22 cellular contexts compared by ENCODE assay signal in genomic region chr4:54879576-54879975, GRCh38.
DNase-seq lines count a peak whose midpoint lies in the region; ATAC-seq, FAIRE-seq and TF ChIP-seq lines count a peak whose summit lies in the region.
"Had no signal": no experiment of that assay in that cellular context is flagged by ENCODE, and none has a peak within 500 bp of the region (broad histone marks: within the 10 kb centered on the region; RNA-seq: fewer than 3 reads in every experiment).

No MANE protein-coding gene starts in this region.

- DNase-seq in AG10803 (ENCODE audit: low read depth) (peak; percentile 54), IMR-90 (peak; percentile 87), mammary epithelial cell (peak; percentile 18), hepatocyte (ENCODE audit: low spot score) (peak; percentile 26), SKM-1 (lab: John Stamatoyannopoulos, UW; ENCODE audit: unreplicated experiment) (no peak), GM12892 (ENCODE audit: insufficient read length) (no peak), DMS53 treated with DMSO at 0.1 percent for 48 hours (lab: John Stamatoyannopoulos, UW; ENCODE audit: unreplicated experiment) (no peak), COLO668 (lab: John Stamatoyannopoulos, UW; ENCODE audit: unreplicated experiment) (no peak)
- DNase-seq: ACHN; activated CD4-positive, alpha-beta T cell treated with anti-CD3 and anti-CD28 coated beads, Interleukin-2, amount 10 ng/mL, durations not matched to agents 7 days and 5 days; activated CD8-positive, alpha-beta memory T cell treated with anti-CD3 and anti-CD28 coated beads, Interleukin-2, amount 50 U/mL, for 48 hours; esophagus squamous epithelium; left colon; mucosa of descending colon; NCI-H1105; NCI-H82; stomach; SW 1271; uterus had no signal

- H3K9ac ChIP-seq in IMR-90 (ENCODE audit: low read depth, low read length) (no peak overlapping the region), mammary epithelial cell (ENCODE audit: insufficient read depth, low read length) (no peak overlapping the region)

- H3K79me2 ChIP-seq in mammary epithelial cell (ENCODE audit: insufficient read depth, low read length), result no peaks in the 10 kb centered on the region
- no peaks in the 10 kb centered on the region for H3K79me2 ChIP-seq in hepatocyte

- 0 out of 2 replicates have a peak overlapping the region, but pooled peaks have one; percentile 28 for H3K4me2 ChIP-seq in IMR-90 (ENCODE audit: low read depth, low read length)
- no peak overlapping the region for H3K4me2 ChIP-seq in mammary epithelial cell (ENCODE audit: insufficient read depth, low read depth, low read length)
- no peak overlapping the region for H3K4me2 ChIP-seq in hepatocyte

- 0 out of 2 replicates have a peak overlapping the region, but pooled peaks have one; percentile 24 for H3K56ac ChIP-seq in IMR-90 (ENCODE audit: extremely low read depth, insufficient read depth, low read length)

- no peak overlapping the region for H3K18ac ChIP-seq in IMR-90 (ENCODE audit: low read depth, low read length)

- no peak overlapping the region for H3K14ac ChIP-seq in IMR-90 (replicated peaks; ENCODE audit: low read depth, low read length)

- H3K9me3 ChIP-seq in IMR-90 (ENCODE audit: control insufficient read depth, insufficient read depth, low read length) (no peaks in the 10 kb centered on the region), mammary epithelial cell (replicated peaks; ENCODE audit: insufficient read depth, low read length) (no peaks in the 10 kb centered on the region), hepatocyte (ENCODE audit: low read depth) (no peaks in the 10 kb centered on the region)
- H3K9me3 ChIP-seq: ascending aorta, esophagus squamous epithelium, mucosa of descending colon, neutrophil, right atrium auricular region, stomach, uterus had no signal

- no peak overlapping the region for H3K4ac ChIP-seq in IMR-90 (ENCODE audit: low read depth, low read length)

- no peak overlapping the region for H4K91ac ChIP-seq in IMR-90 (ENCODE audit: insufficient read depth, low read depth, low read length)

- H2BK15ac ChIP-seq in IMR-90 (ENCODE audit: low read depth, low read length), result no peak overlapping the region; the same call in 2 of the 3 replicates

- CTCF ChIA-PET in IMR-90 (lab: Yijun Ruan, JAX), result interaction anchor here (0.7 to 1.0 kb wide), 2 partner anchors 35 to 79 kb away, joined by 3 read pairs; no protein-coding TSS in a partner anchor
- CTCF ChIA-PET in mammary epithelial cell (lab: Charles Lee; ENCODE audit: low non-redundant PET), result no interaction called here

- peak overlapping the region; percentile 86 for H2BK5ac ChIP-seq in IMR-90 (ENCODE audit: low read depth, low read length, poor library complexity, severe bottlenecking)

- no peak overlapping the region for H4K5ac ChIP-seq in IMR-90 (ENCODE audit: low read depth, low read length)

- no peak overlapping the region for H2AK9ac ChIP-seq in IMR-90 (replicated peaks; ENCODE audit: low read depth, low read length, poor library complexity)

- no peaks in the 10 kb centered on the region for H4K20me1 ChIP-seq in IMR-90 (ENCODE audit: insufficient read depth, low read length)
- no peaks in the 10 kb centered on the region for H4K20me1 ChIP-seq in mammary epithelial cell (ENCODE audit: insufficient read depth, low read length)
- H4K20me1 ChIP-seq in hepatocyte (ENCODE audit: insufficient read depth, poor library complexity, severe bottlenecking), result no peaks in the 10 kb centered on the region

- peak; percentile 98 for ATAC-seq in IMR-90 (ENCODE audit: low read depth)
- ATAC-seq: left colon, mucosa of descending colon had no signal

- TF ChIP-seq POLR2A in IMR-90 (IDR thresholded peaks at IDR 0.05; ENCODE audit: low read depth, low read length), result no peak
- TF ChIP-seq POLR2A in GM12892 (IDR thresholded peaks at IDR 0.05; ENCODE audit: low read depth, low read length), result no peak

- intact Hi-C loops in IMR-90 (cut with micrococcal nuclease) (loop anchor here (5.0 kb wide), 1 partner anchor 83 kb away; no protein-coding TSS in a partner anchor), mammary epithelial cell (cut with micrococcal nuclease) (no loop called here)

- H2BK120ac ChIP-seq in IMR-90 (ENCODE audit: low read depth, low read length), result peak overlapping the region; percentile 47; the same call in 1 of the 2 replicates

- no peaks in the 10 kb centered on the region for H3K36me3 ChIP-seq in IMR-90 (ENCODE audit: control insufficient read depth, insufficient read depth, low read length)
- no peaks in the 10 kb centered on the region for H3K36me3 ChIP-seq in mammary epithelial cell (ENCODE audit: insufficient read depth, low read length)
- H3K36me3 ChIP-seq in hepatocyte (replicated peaks; ENCODE audit: insufficient read depth, low read depth), result no peaks in the 10 kb centered on the region
- H3K36me3 ChIP-seq: ascending aorta, esophagus squamous epithelium, neutrophil, right atrium auricular region, stomach, uterus had no signal

- TF ChIP-seq CTCF in AG10803 (conservative IDR thresholded peaks at IDR 0.05; ENCODE audit: low read length) (no peak), IMR-90 (conservative IDR thresholded peaks at IDR 0.05; ENCODE audit: low read depth, low read length) (no peak), mammary epithelial cell (conservative IDR thresholded peaks at IDR 0.05 in 1 of 2, IDR thresholded peaks at IDR 0.05 in 1 of 2; ENCODE audit: extremely low read depth in 1 of 2, insufficient read depth in 1 of 2, low read depth in 1 of 2, low read length in 2 of 2) (no peak), hepatocyte (IDR thresholded peaks at IDR 0.05; ENCODE audit: poor library complexity) (no peak)

- FAIRE-seq in GM12892 (lab: Jason Lieb, UNC), result no peak

- H3K9me2 ChIP-seq in hepatocyte (replicated peaks; ENCODE audit: insufficient read depth), result no peaks in the 10 kb centered on the region

- H2BK20ac ChIP-seq in IMR-90 (ENCODE audit: low read depth, low read length), result no peak overlapping the region; the same call in 1 of the 2 replicates

- in situ Hi-C loops in IMR-90 (cut with MboI; ENCODE audit: low sequenced_read_pairs), result loop anchor here (25.0 kb wide), 1 partner anchor 92 kb away; no protein-coding TSS in a partner anchor
- in situ Hi-C loops in mammary epithelial cell (cut with MboI; ENCODE audit: low sequenced_read_pairs in 2 of 2), result no loop called here

- H3K4me3 ChIP-seq in AG10803 (ENCODE audit: low read length), result no peak overlapping the region
- H3K4me3 ChIP-seq in IMR-90 (ENCODE audit: insufficient read depth, low read depth, low read length), result no peak overlapping the region
- H3K4me3 ChIP-seq in mammary epithelial cell (replicated peaks in 1 of 3; ENCODE audit: insufficient read depth in 1 of 3, low read depth in 2 of 3, low read length in 3 of 3), result no peak overlapping the region
- no peak overlapping the region for H3K4me3 ChIP-seq in hepatocyte
- H3K4me3 ChIP-seq: ascending aorta, esophagus squamous epithelium, mucosa of descending colon, right atrium auricular region, stomach, uterus had no signal

- peaks cover 12% of the 10 kb centered on the region; the same call in 1 of the 2 replicates for H3K9me1 ChIP-seq in IMR-90 (ENCODE audit: insufficient read depth, low read length)

- no peak overlapping the region for H2AK5ac ChIP-seq in IMR-90 (ENCODE audit: low read depth, low read length)

- H3K27ac ChIP-seq in IMR-90 (ENCODE audit: insufficient read depth, low read length) (no peak overlapping the region), mammary epithelial cell (ENCODE audit: insufficient read depth, low read depth, low read length) (no peak overlapping the region), hepatocyte (no peak overlapping the region)
- H3K27ac ChIP-seq: ascending aorta, esophagus squamous epithelium, neutrophil, right atrium auricular region, stomach, uterus had no signal

- no peak overlapping the region; a peak in 1 of 4 replicates for H4K8ac ChIP-seq in IMR-90 (ENCODE audit: low read depth in 2 of 2, low read length in 2 of 2)

- H3K79me1 ChIP-seq in IMR-90 (ENCODE audit: low read depth in 1 of 2, low read length in 2 of 2), result no peaks in the 10 kb centered on the region

- H3K4me1 ChIP-seq in IMR-90 (ENCODE audit: control insufficient read depth, insufficient read depth, low read length), result peaks cover 4% of the 10 kb centered on the region
- H3K4me1 ChIP-seq in mammary epithelial cell (ENCODE audit: insufficient read depth, low read length), result no peaks in the 10 kb centered on the region
- no peaks in the 10 kb centered on the region for H3K4me1 ChIP-seq in hepatocyte (ENCODE audit: insufficient read depth)
- H3K4me1 ChIP-seq: ascending aorta, esophagus squamous epithelium, right atrium auricular region, stomach, uterus had no signal

- no peak for TF ChIP-seq RAD21 in IMR-90 (IDR thresholded peaks at IDR 0.05; ENCODE audit: low read length)

- dilution Hi-C loops in IMR-90 (cut with HindIII; ENCODE audit: low sequenced_read_pairs, unreplicated experiment) (no loop called here), mammary epithelial cell (cut with HindIII; ENCODE audit: low sequenced_read_pairs) (no loop called here)

- POLR2A ChIA-PET in IMR-90 (lab: Charles Lee; ENCODE audit: unreplicated experiment), result no interaction called here

- no peak overlapping the region for H3K23ac ChIP-seq in IMR-90 (ENCODE audit: low read depth, low read length)

- H3K27me3 ChIP-seq in IMR-90 (ENCODE audit: control insufficient read depth, insufficient read depth, low read length), result no peaks in the 10 kb centered on the region
- H3K27me3 ChIP-seq in mammary epithelial cell (ENCODE audit: insufficient read depth, low read length), result no peaks in the 10 kb centered on the region
- no peaks in the 10 kb centered on the region for H3K27me3 ChIP-seq in hepatocyte
- H3K27me3 ChIP-seq: ascending aorta, esophagus squamous epithelium, neutrophil, right atrium auricular region, stomach, uterus had no signal

- H2AFZ ChIP-seq in IMR-90 (replicated peaks; ENCODE audit: low read length, poor library complexity), result no peak overlapping the region
- H2AFZ ChIP-seq in mammary epithelial cell (ENCODE audit: low read depth, low read length), result no peak overlapping the region
- no peak overlapping the region for H2AFZ ChIP-seq in hepatocyte

- BruUV-seq in IMR-90 (replicated peaks; lab: Mats Ljungman, UMichigan) (no TSS peak), mammary epithelial cell (replicated peaks; lab: Mats Ljungman, UMichigan) (no TSS peak)

TF ChIP-seq in IMR-90, 13 proteins besides CTCF, POLR2A, EP300 and RAD21:
- TF ChIP-seq FOS (IDR thresholded peaks at IDR 0.05; ENCODE audit: low read depth, low read length), result peak; percentile 64
- no peak for TF ChIP-seq USF2 (IDR thresholded peaks at IDR 0.05; ENCODE audit: low read depth, low read length)
- TF ChIP-seq MAZ (IDR thresholded peaks at IDR 0.05; ENCODE audit: borderline replicate concordance, low read depth, low read length), result no peak
- TF ChIP-seq NFE2L2 (IDR thresholded peaks at IDR 0.05; ENCODE audit: low read depth, low read length), result no peak

Comparison
In these comparisons a context has a peak if more than half of its experiments do, and no peak if none do; other contexts are left out.
1. DNase-seq: peak in AG10803 (single experiment), IMR-90 (single experiment), mammary epithelial cell (single experiment) and hepatocyte (single experiment); none in SKM-1 (single experiment), GM12892 (single experiment), DMS53 treated with DMSO at 0.1 percent for 48 hours (single experiment) and COLO668 (single experiment).